Comparison of ENCODE assay signal across 8 cellular contexts in genomic region chr14:105414456-105415371, GRCh38. TPM values are rescaled to one million over a fixed set of nuclear protein-coding genes. Genes with fewer than 3 reads are reported as not detected.
DNase-seq lines count a peak whose midpoint lies in the region; ATAC-seq and TF ChIP-seq lines count a peak whose summit lies in the region.

No MANE protein-coding gene starts in this region.

- no peak for TF ChIP-seq POLR2A in esophagus squamous epithelium (IDR thresholded peaks at IDR 0.05)

- H3K27ac ChIP-seq in esophagus squamous epithelium: peak overlapping the region; percentile 27 to 78 (median 64)

- no peaks in the 10 kb centered on the region for H3K27me3 ChIP-seq in GM06990 (replicated peaks; ENCODE audit: control insufficient read depth, insufficient read depth, low read length)
- H3K27me3 ChIP-seq in esophagus squamous epithelium: peaks cover 0 to 39% (median 4%) of the 10 kb centered on the region in 4 donors
- peaks cover 24% of the 10 kb centered on the region for H3K27me3 ChIP-seq in mucosa of stomach (ENCODE audit: control insufficient read depth, insufficient read depth, low read length)

- H3K4me3 ChIP-seq in GM06990 (replicated peaks; ENCODE audit: low read depth, low read length) (peak overlapping the region; percentile 51), esophagus squamous epithelium (peak overlapping the region; percentile 42 to 74 (median 54)), mucosa of stomach (ENCODE audit: low read length) (no peak overlapping the region)

- H3K4me1 ChIP-seq in esophagus squamous epithelium (peaks cover 27 to 48% (median 33%) of the 10 kb centered on the region in 3 donors), mucosa of stomach (ENCODE audit: control insufficient read depth, insufficient read depth, low read length) (peaks cover 20% of the 10 kb centered on the region)

- H3K36me3 ChIP-seq in GM06990 (ENCODE audit: control insufficient read depth, insufficient read depth, low read length) (no peaks in the 10 kb centered on the region), esophagus squamous epithelium (no peaks in the 10 kb centered on the region), mucosa of stomach (ENCODE audit: control insufficient read depth, insufficient read depth, low read length) (no peaks in the 10 kb centered on the region)

- DNase-seq in GM06990 (ENCODE audit: extremely low read depth, insufficient read length) (peak; percentile 83), NCI-H69 (lab: John Stamatoyannopoulos, UW) (peak; percentile 91), esophagus squamous epithelium (lab: John Stamatoyannopoulos, UW) (no peak)
- peak; percentile 75 for DNase-seq in activated T-cell treated with anti-CD3 and anti-CD28 coated beads, Interleukin-2, amount 50 U/mL, for 1 hour
- peak; percentile 80 for DNase-seq in stimulated activated CD8-positive, alpha-beta memory T cell treated with anti-CD3 and anti-CD28 coated beads, Interleukin-4, amount 100 ng/mL, for 48 hours

- peak overlapping the region; percentile 57 for H3K9ac ChIP-seq in mucosa of stomach (ENCODE audit: low read length)

- H3K9me3 ChIP-seq in esophagus squamous epithelium: no peaks in the 10 kb centered on the region
- H3K9me3 ChIP-seq in mucosa of stomach (ENCODE audit: control insufficient read depth, low read length): no peaks in the 10 kb centered on the region

- WGBS in esophagus squamous epithelium, 2 donors: 12 to 26% methylated on average over 11 to 28 of the region's 79 CpGs

- intact Hi-C loops in esophagus squamous epithelium (cut with DNase I): no loop called here

- ATAC-seq in HG03045 (IDR thresholded peaks at IDR 0.05; ENCODE audit: unreplicated experiment) (peak; percentile 54), HG02870 (IDR thresholded peaks at IDR 0.05; ENCODE audit: unreplicated experiment) (no peak)

- TF ChIP-seq CTCF in GM06990 (IDR thresholded peaks at IDR 0.05; ENCODE audit: insufficient read depth, low read length, poor library complexity, severe bottlenecking) (peak; percentile 21), esophagus squamous epithelium (IDR thresholded peaks at IDR 0.05) (peak; percentile 64 to 89 (median 74))

RNA-seq across cellular contexts. Expression of gene MTA1, which starts 4.9 kb away (rescaled TPM):
- total RNA-seq in esophagus squamous epithelium: 10 to 100 TPM; 19.9 to 64.7 (median 39.6) TPM

RNA-seq across cellular contexts. Expression of gene TEX22, which starts 16.4 kb away (rescaled TPM):
- total RNA-seq in esophagus squamous epithelium: under 1 TPM in 1 of 4 donors, not detected in 3; 0.57 TPM

RNA-seq across cellular contexts. Expression of gene CRIP2, which starts 59.9 kb away (rescaled TPM):
- total RNA-seq in esophagus squamous epithelium: 100 to 1,000 TPM in 2 of 4 donors, 10 to 100 TPM in 2; 44.2 to 118 (median 80.7) TPM
